Comparison of ENCODE assay signal across 19 cellular contexts in the genomic region with DNA sequence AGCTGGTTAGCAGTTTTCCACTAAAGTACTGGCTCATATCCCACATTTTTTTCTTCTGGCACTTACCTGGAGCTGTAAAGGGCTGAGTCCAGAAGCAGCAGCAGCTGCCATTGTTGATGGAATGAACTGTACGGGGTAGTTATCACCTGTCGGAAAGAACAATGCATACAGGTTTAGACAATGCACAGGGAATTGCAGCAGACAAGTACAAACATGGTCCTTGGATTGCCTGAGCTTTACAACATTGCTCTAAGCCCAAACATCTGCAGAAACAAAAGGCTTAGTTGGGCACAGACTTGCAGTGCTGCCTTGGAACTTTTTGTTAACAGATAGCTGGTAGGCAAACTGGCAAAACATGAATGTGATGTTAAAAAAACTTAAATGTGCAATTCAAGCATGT.
DNase-seq lines count a peak whose midpoint lies in the region; ATAC-seq, FAIRE-seq and TF ChIP-seq lines count a peak whose summit lies in the region.
"Had no signal": no experiment of that assay in that cellular context is flagged by ENCODE, and none has a peak within 500 bp of the region (broad histone marks: within the 10 kb centered on the region; RNA-seq: fewer than 3 reads in every experiment).

No MANE protein-coding gene starts in this region.

- no peaks in the 10 kb centered on the region for H3K9me3 ChIP-seq in pancreas
- H3K9me3 ChIP-seq in effector memory CD4-positive, alpha-beta T cell (ENCODE audit: control insufficient read depth, low read length), result no peaks in the 10 kb centered on the region
- H3K9me3 ChIP-seq: BLaER1, left lung had no signal

- peaks cover 0 to 27% (median 6%) of the 10 kb centered on the region in 3 donors for H3K4me1 ChIP-seq in pancreas
- no peaks in the 10 kb centered on the region for H3K4me1 ChIP-seq in effector memory CD4-positive, alpha-beta T cell (ENCODE audit: control insufficient read depth, insufficient read depth, low read length, poor library complexity, severe bottlenecking)
- H3K4me1 ChIP-seq: BLaER1, left lung had no signal

- H3K9me3 Mint-ChIP-seq in activated T-helper 17 cell treated with anti-CD3 and anti-CD28 coated beads, Interleukin-2, amount 50 U/mL, for 72 hours, result peaks cover 5% of the 10 kb centered on the region
- H3K9me3 Mint-ChIP-seq: activated T-helper 1 cell treated with anti-CD3 and anti-CD28 coated beads, Interleukin-12 subunit alpha, Interleukin-12 subunit beta, Interleukin-2, Interleukin-4 antibody, amounts not matched to agents 30 ng/mL and 10 ng/mL and 1 ng/mL, durations not matched to agents 14 hours and 24 hours and 36 hours had no signal

- H3K4me3 ChIP-seq in pancreas, result no peak overlapping the region
- H3K4me3 ChIP-seq in effector memory CD4-positive, alpha-beta T cell (ENCODE audit: insufficient read depth, low read depth, low read length, poor library complexity, severe bottlenecking), result no peak overlapping the region
- H3K4me3 ChIP-seq: BLaER1, GM12878, left lung, tibial artery had no signal

- peak; percentile 9; the same call in 1 of the 2 replicates for TF ChIP-seq RAD21 in Ishikawa (IDR thresholded peaks at IDR 0.05; ENCODE audit: low read depth)

- no peak for TF ChIP-seq CTCF in pancreas (IDR thresholded peaks at IDR 0.05)

- H3K36me3 ChIP-seq in pancreas, result no peaks in the 10 kb centered on the region
- H3K36me3 ChIP-seq in effector memory CD4-positive, alpha-beta T cell (ENCODE audit: control insufficient read depth, insufficient read depth, low read length), result no peaks in the 10 kb centered on the region
- H3K36me3 ChIP-seq: BLaER1, left lung, tibial artery had no signal

- H3K36me3 Mint-ChIP-seq in activated T-helper 17 cell treated with anti-CD3 and anti-CD28 coated beads, Interleukin-2, amount 50 U/mL, for 72 hours (ENCODE audit: low read depth), result no peaks in the 10 kb centered on the region
- H3K36me3 Mint-ChIP-seq: naive B cell had no signal

- no peak overlapping the region for H3K27ac ChIP-seq in pancreas
- H3K27ac ChIP-seq in effector memory CD4-positive, alpha-beta T cell (ENCODE audit: insufficient read depth, low read length, poor library complexity, severe bottlenecking), result no peak overlapping the region
- H3K27ac ChIP-seq: BLaER1, left lung, tibial artery had no signal

- peak; percentile 36; the same call in 1 of the 2 replicates for TF ChIP-seq EP300 in Ishikawa (IDR thresholded peaks at IDR 0.05; ENCODE audit: borderline replicate concordance)

- no peak overlapping the region for H3K4me3 Mint-ChIP-seq in activated T-helper 17 cell treated with anti-CD3 and anti-CD28 coated beads, Interleukin-2, amount 50 U/mL, for 72 hours
- H3K4me3 Mint-ChIP-seq: activated T-helper 1 cell treated with anti-CD3 and anti-CD28 coated beads, Interleukin-12 subunit alpha, Interleukin-12 subunit beta, Interleukin-2, Interleukin-4 antibody, amounts not matched to agents 30 ng/mL and 10 ng/mL and 1 ng/mL, durations not matched to agents 14 hours and 24 hours and 36 hours; naive B cell had no signal

- no peaks in the 10 kb centered on the region for H3K4me1 Mint-ChIP-seq in activated T-helper 17 cell treated with anti-CD3 and anti-CD28 coated beads, Interleukin-2, amount 50 U/mL, for 72 hours
- H3K4me1 Mint-ChIP-seq: naive B cell had no signal

- WGBS in pancreas, 2 donors, result 16 to 31% methylated on average over 2 of the region's 2 CpGs

- H3K27me3 Mint-ChIP-seq in activated T-helper 17 cell treated with anti-CD3 and anti-CD28 coated beads, Interleukin-2, amount 50 U/mL, for 72 hours, result no peaks in the 10 kb centered on the region

- intact Hi-C loops in pancreas (cut with DNase I), result no loop called here

- peak; percentile 40 to 80 (median 66) for ATAC-seq in pancreas
- ATAC-seq in activated T-helper 17 cell treated with anti-CD3 and anti-CD28 coated beads, Interleukin-2, amount 50 U/mL, for 72 hours (replicated peaks), result no peak
- ATAC-seq: GM12878, left lung, Right ventricle myocardium inferior had no signal

- DNase-seq in NCI-H2107 (lab: John Stamatoyannopoulos, UW) (peak; percentile 82), SHP77 treated with DMSO at 0.1 percent for 48 hours (lab: John Stamatoyannopoulos, UW) (peak; percentile 60), pancreas (no peak), DMS114 treated with DMSO at 0.1 percent for 48 hours (lab: John Stamatoyannopoulos, UW; ENCODE audit: unreplicated experiment) (no peak)
- no peak for DNase-seq in activated effector memory CD4-positive, alpha-beta T cell treated with anti-CD3 and anti-CD28 coated beads, Interleukin-2, amount 50 U/mL, for 16 hours
- DNase-seq in effector memory CD4-positive, alpha-beta T cell, result no peak
- DNase-seq: activated CD4-positive, alpha-beta T cell treated with anti-CD3 and anti-CD28 coated beads, Interleukin-2, amount 50 U/mL, for 1 hour; dermis blood vessel endothelial cell; hypothalamus; left lung; naive B cell; T1000; tibial artery had no signal

- no peak overlapping the region for H3K27ac Mint-ChIP-seq in activated T-helper 17 cell treated with anti-CD3 and anti-CD28 coated beads, Interleukin-2, amount 50 U/mL, for 72 hours
- H3K27ac Mint-ChIP-seq: activated T-helper 1 cell treated with anti-CD3 and anti-CD28 coated beads, Interleukin-12 subunit alpha, Interleukin-12 subunit beta, Interleukin-2, Interleukin-4 antibody, amounts not matched to agents 30 ng/mL and 10 ng/mL and 1 ng/mL, durations not matched to agents 14 hours and 24 hours and 36 hours; naive B cell had no signal

- FAIRE-seq in pancreas (lab: Jason Lieb, UNC), result no peak
- FAIRE-seq: GM12878 had no signal

- H3K27me3 ChIP-seq in pancreas, result no peaks in the 10 kb centered on the region
- no peaks in the 10 kb centered on the region for H3K27me3 ChIP-seq in effector memory CD4-positive, alpha-beta T cell (replicated peaks; ENCODE audit: control insufficient read depth, insufficient read depth, low read length, poor library complexity, severe bottlenecking)
- H3K27me3 ChIP-seq: BLaER1, left lung, tibial artery had no signal

TF ChIP-seq in Ishikawa, 13 proteins besides CTCF, POLR2A, EP300 and RAD21:
- TF ChIP-seq TCF12 (IDR thresholded peaks at IDR 0.05; ENCODE audit: low read depth) (no peak), NFIC (IDR thresholded peaks at IDR 0.05) (peak; percentile 48), YY1 (IDR thresholded peaks at IDR 0.05; ENCODE audit: low read depth) (peak; percentile 40; the same call in 1 of the 2 replicates)
- TF ChIP-seq, protein P1, sequence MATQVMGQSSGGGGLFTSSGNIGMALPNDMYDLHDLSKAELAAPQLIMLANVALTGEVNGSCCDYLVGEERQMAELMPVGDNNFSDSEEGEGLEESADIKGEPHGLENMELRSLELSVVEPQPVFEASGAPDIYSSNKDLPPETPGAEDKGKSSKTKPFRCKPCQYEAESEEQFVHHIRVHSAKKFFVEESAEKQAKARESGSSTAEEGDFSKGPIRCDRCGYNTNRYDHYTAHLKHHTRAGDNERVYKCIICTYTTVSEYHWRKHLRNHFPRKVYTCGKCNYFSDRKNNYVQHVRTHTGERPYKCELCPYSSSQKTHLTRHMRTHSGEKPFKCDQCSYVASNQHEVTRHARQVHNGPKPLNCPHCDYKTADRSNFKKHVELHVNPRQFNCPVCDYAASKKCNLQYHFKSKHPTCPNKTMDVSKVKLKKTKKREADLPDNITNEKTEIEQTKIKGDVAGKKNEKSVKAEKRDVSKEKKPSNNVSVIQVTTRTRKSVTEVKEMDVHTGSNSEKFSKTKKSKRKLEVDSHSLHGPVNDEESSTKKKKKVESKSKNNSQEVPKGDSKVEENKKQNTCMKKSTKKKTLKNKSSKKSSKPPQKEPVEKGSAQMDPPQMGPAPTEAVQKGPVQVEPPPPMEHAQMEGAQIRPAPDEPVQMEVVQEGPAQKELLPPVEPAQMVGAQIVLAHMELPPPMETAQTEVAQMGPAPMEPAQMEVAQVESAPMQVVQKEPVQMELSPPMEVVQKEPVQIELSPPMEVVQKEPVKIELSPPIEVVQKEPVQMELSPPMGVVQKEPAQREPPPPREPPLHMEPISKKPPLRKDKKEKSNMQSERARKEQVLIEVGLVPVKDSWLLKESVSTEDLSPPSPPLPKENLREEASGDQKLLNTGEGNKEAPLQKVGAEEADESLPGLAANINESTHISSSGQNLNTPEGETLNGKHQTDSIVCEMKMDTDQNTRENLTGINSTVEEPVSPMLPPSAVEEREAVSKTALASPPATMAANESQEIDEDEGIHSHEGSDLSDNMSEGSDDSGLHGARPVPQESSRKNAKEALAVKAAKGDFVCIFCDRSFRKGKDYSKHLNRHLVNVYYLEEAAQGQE (IDR thresholded peaks at IDR 0.05; ENCODE audit: low read depth), result no peak
- TF ChIP-seq, protein P2, sequence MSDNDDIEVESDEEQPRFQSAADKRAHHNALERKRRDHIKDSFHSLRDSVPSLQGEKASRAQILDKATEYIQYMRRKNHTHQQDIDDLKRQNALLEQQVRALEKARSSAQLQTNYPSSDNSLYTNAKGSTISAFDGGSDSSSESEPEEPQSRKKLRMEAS (IDR thresholded peaks at IDR 0.05), result no peak

Comparison
In these comparisons a context has a peak if more than half of its experiments do, and no peak if none do; other contexts are left out.
1. DNase-seq: peak in NCI-H2107 (single experiment) and SHP77 treated with DMSO at 0.1 percent for 48 hours (single experiment); none in pancreas (0 of 6), activated effector memory CD4-positive, alpha-beta T cell treated with anti-CD3 and anti-CD28 coated beads, Interleukin-2, amount 50 U/mL, for 16 hours (single experiment), effector memory CD4-positive, alpha-beta T cell (0 of 3) and DMS114 treated with DMSO at 0.1 percent for 48 hours (single experiment).